Comparison of ENCODE assay signal across 35 cellular contexts in the genomic region with DNA sequence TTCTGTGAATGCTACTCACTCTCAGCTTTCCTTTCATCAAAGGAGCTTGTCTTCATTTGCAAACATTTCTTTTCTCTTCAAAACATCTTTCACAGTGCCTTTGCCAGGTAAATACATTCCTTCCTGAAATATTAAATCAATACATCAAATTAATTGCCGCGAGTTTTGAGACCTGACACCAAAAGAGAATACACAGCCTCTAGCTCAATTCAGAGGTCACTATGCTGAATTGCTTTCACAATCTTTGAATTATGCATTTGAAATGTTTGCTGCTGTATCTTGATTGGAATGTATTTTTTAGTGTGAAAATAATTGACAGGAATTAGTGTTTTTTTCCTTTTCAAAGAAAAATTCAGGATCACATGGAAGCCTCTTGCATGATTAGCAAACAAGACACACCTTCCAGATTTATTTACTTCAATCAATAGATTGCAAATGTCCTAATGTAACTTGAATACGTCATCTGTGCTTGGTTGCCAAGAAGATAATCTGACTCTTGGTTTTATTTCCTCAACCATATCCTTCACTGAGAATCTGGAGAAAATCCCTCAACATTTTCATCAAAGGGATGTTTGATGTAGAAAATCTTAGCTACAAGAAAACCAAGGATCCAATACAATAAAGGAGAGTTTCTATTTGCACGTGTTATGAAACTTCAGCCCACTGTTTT.
"Had no signal": no experiment of that assay in that cellular context is flagged by ENCODE, and none has a peak within 500 bp of the region (broad histone marks: within the 10 kb centered on the region; RNA-seq: fewer than 3 reads in every experiment).

No MANE protein-coding gene starts in this region.

- FAIRE-seq: TTC549 had no signal

- H3K27ac ChIP-seq: ascending aorta, brain microvascular endothelial cell, breast epithelium, VCaP had no signal

- H3K27me3 Mint-ChIP-seq: activated B cell treated with CpG ODN at 0.5 μM for 24 hours; activated CD4-positive, alpha-beta memory T cell treated with anti-CD3 and anti-CD28 coated beads, Interleukin-2, amount 10 ng/mL, durations not matched to agents 7 days and 5 days; activated CD8-positive, alpha-beta memory T cell treated with anti-CD3 and anti-CD28 coated beads, Interleukin-2, amount 10 ng/mL, durations not matched to agents 7 days and 5 days had no signal

- H3K4me3 ChIP-seq: ascending aorta, breast epithelium had no signal

- ATAC-seq: activated CD8-positive, alpha-beta memory T cell treated with anti-CD3 and anti-CD28 coated beads, Interleukin-2, amount 10 ng/mL, durations not matched to agents 7 days and 5 days; activated CD8-positive, alpha-beta T cell treated with anti-CD3 and anti-CD28 coated beads, Interleukin-2, amount 10 ng/mL, durations not matched to agents 7 days and 5 days; activated naive CD8-positive, alpha-beta T cell treated with anti-CD3 and anti-CD28 coated beads, Interleukin-2, amount 50 U/mL, for 24 hours had no signal

- H3K27me3 ChIP-seq: ascending aorta, brain microvascular endothelial cell, breast epithelium had no signal

- H3K36me3 ChIP-seq: ascending aorta, brain microvascular endothelial cell, breast epithelium had no signal

- H3K27ac Mint-ChIP-seq: activated B cell treated with CpG ODN at 0.5 μM for 24 hours; activated CD4-positive, alpha-beta memory T cell treated with anti-CD3 and anti-CD28 coated beads, Interleukin-2, amount 10 ng/mL, durations not matched to agents 7 days and 5 days; activated CD4-positive, alpha-beta T cell treated with anti-CD3 and anti-CD28 coated beads, Interleukin-2, amount 10 ng/mL, durations not matched to agents 7 days and 5 days; activated CD8-positive, alpha-beta memory T cell treated with anti-CD3 and anti-CD28 coated beads, Interleukin-2, amount 10 ng/mL, durations not matched to agents 7 days and 5 days; activated CD8-positive, alpha-beta T cell treated with anti-CD3 and anti-CD28 coated beads, Interleukin-2, amount 10 ng/mL, durations not matched to agents 7 days and 5 days; activated naive CD4-positive, alpha-beta T cell treated with anti-CD3 and anti-CD28 coated beads, Interleukin-2, amount 10 ng/mL, durations not matched to agents 7 days and 5 days; activated naive CD4-positive, alpha-beta T cell treated with anti-CD3 and anti-CD28 coated beads, Interleukin-2, amount 50 U/mL, for 24 hours; activated naive CD8-positive, alpha-beta T cell; activated naive CD8-positive, alpha-beta T cell treated with anti-CD3 and anti-CD28 coated beads, Interleukin-2, amount 10 ng/mL, durations not matched to agents 7 days and 5 days; activated naive CD8-positive, alpha-beta T cell treated with anti-CD3 and anti-CD28 coated beads, Interleukin-2, amount 50 U/mL, for 24 hours; activated T-cell treated with anti-CD3 and anti-CD28 coated beads, Interleukin-2, amount 50 U/mL, for 24 hours; activated T-helper 2 cell treated with anti-CD3 and anti-CD28 coated beads, Interferon-gamma antibody, Interleukin-2, Interleukin-4, amounts not matched to agents 10 μg/mL and 5 μg/mL and 100 μg/mL, durations not matched to agents 14 hours and 24 hours and 36 hours; T-helper 1 cell treated with Interleukin-12 subunit alpha and Interleukin-12 subunit beta and Interleukin-4 antibody, amounts not matched to agents 30 μg/mL and 1 μg/mL, for 36 hours; T-helper 2 cell treated with Interferon-gamma antibody and Interleukin-4, amounts not matched to agents 5 μg/mL and 100 μg/mL, for 36 hours had no signal

- H3K9me3 Mint-ChIP-seq: activated CD4-positive, alpha-beta memory T cell treated with anti-CD3 and anti-CD28 coated beads, Interleukin-2, amount 10 ng/mL, durations not matched to agents 7 days and 5 days; activated CD4-positive, alpha-beta T cell treated with anti-CD3 and anti-CD28 coated beads, Interleukin-2, amount 10 ng/mL, durations not matched to agents 7 days and 5 days; activated naive CD4-positive, alpha-beta T cell treated with anti-CD3 and anti-CD28 coated beads, Interleukin-2, amount 10 ng/mL, durations not matched to agents 7 days and 5 days; activated naive CD4-positive, alpha-beta T cell treated with anti-CD3 and anti-CD28 coated beads, Interleukin-2, amount 50 U/mL, for 24 hours; activated naive CD8-positive, alpha-beta T cell treated with anti-CD3 and anti-CD28 coated beads, Interleukin-2, amount 10 ng/mL, durations not matched to agents 7 days and 5 days; activated naive CD8-positive, alpha-beta T cell treated with anti-CD3 and anti-CD28 coated beads, Interleukin-2, amount 50 U/mL, for 24 hours; activated T-cell treated with anti-CD3 and anti-CD28 coated beads, Interleukin-2, amount 50 U/mL, for 24 hours; activated T-helper 2 cell treated with anti-CD3 and anti-CD28 coated beads, Interferon-gamma antibody, Interleukin-2, Interleukin-4, amounts not matched to agents 10 μg/mL and 5 μg/mL and 100 μg/mL, durations not matched to agents 14 hours and 24 hours and 36 hours; T-helper 1 cell treated with Interleukin-12 subunit alpha and Interleukin-12 subunit beta and Interleukin-4 antibody, amounts not matched to agents 30 μg/mL and 1 μg/mL, for 36 hours; T-helper 2 cell treated with Interferon-gamma antibody and Interleukin-4, amounts not matched to agents 5 μg/mL and 100 μg/mL, for 36 hours had no signal

- H3K9me3 ChIP-seq: ascending aorta had no signal

- DNase-seq: activated B cell treated with CpG ODN at 0.5 μM for 24 hours; activated CD4-positive, alpha-beta memory T cell treated with anti-CD3 and anti-CD28 coated beads, Interleukin-2, amount 10 ng/mL, durations not matched to agents 7 days and 5 days; activated CD4-positive, alpha-beta T cell treated with anti-CD3 and anti-CD28 coated beads for 4 hours; activated CD4-positive, alpha-beta T cell treated with anti-CD3 and anti-CD28 coated beads, Interleukin-2, amount 10 ng/mL, durations not matched to agents 7 days and 5 days; activated CD4-positive, alpha-beta T cell treated with anti-CD3 and anti-CD28 coated beads, Interleukin-2, amount 50 U/mL, for 48 hours; activated CD4-positive, CD25-positive, alpha-beta regulatory T cell treated with anti-CD3 and anti-CD28 coated beads, Interleukin-2, amount 50 U/mL, for 72 hours; activated CD8-positive, alpha-beta memory T cell treated with anti-CD3 and anti-CD28 coated beads for 24 hours; activated CD8-positive, alpha-beta memory T cell treated with anti-CD3 and anti-CD28 coated beads, Interleukin-2, amount 10 ng/mL, durations not matched to agents 7 days and 5 days; activated CD8-positive, alpha-beta memory T cell treated with anti-CD3 and anti-CD28 coated beads, Interleukin-2, amount 50 U/mL, for 48 hours; activated CD8-positive, alpha-beta T cell treated with anti-CD3 and anti-CD28 coated beads, Interleukin-2, amount 10 ng/mL, durations not matched to agents 7 days and 5 days; activated effector memory CD4-positive, alpha-beta T cell treated with Interleukin-2 at 50 U/mL for 16 hours; activated gamma-delta T cell; activated naive CD4-positive, alpha-beta T cell treated with anti-CD3 and anti-CD28 coated beads, Interleukin-2, amount 10 ng/mL, durations not matched to agents 7 days and 5 days; activated naive CD4-positive, alpha-beta T cell treated with Interleukin-2 at 50 U/mL for 16 hours; activated naive CD8-positive, alpha-beta T cell treated with anti-CD3 and anti-CD28 coated beads, Interleukin-2, amount 10 ng/mL, durations not matched to agents 7 days and 5 days; activated naive CD8-positive, alpha-beta T cell treated with anti-CD3 and anti-CD28 coated beads, Interleukin-2, amount 50 U/mL, for 24 hours; activated T-cell treated with anti-CD3 and anti-CD28 coated beads, Interleukin-2, amount 50 U/mL, for 24 hours; activated T-cell treated with anti-CD3 and anti-CD28 coated beads, Interleukin-2, amount 50 U/mL, for 48 hours; amygdala; anterior cingulate cortex; brain microvascular endothelial cell; central memory CD4-positive, alpha-beta T cell; SW 1271; T-helper 1 cell; T-helper 2 cell; T-helper 9 cell had no signal

- H3K36me3 Mint-ChIP-seq: activated CD8-positive, alpha-beta memory T cell treated with anti-CD3 and anti-CD28 coated beads, Interleukin-2, amount 10 ng/mL, durations not matched to agents 7 days and 5 days; activated naive CD4-positive, alpha-beta T cell treated with anti-CD3 and anti-CD28 coated beads, Interleukin-2, amount 10 ng/mL, durations not matched to agents 7 days and 5 days; activated naive CD4-positive, alpha-beta T cell treated with anti-CD3 and anti-CD28 coated beads, Interleukin-2, amount 50 U/mL, for 24 hours; activated naive CD8-positive, alpha-beta T cell; activated naive CD8-positive, alpha-beta T cell treated with anti-CD3 and anti-CD28 coated beads, Interleukin-2, amount 10 ng/mL, durations not matched to agents 7 days and 5 days had no signal

- H3K4me1 Mint-ChIP-seq: activated CD4-positive, alpha-beta memory T cell treated with anti-CD3 and anti-CD28 coated beads, Interleukin-2, amount 10 ng/mL, durations not matched to agents 7 days and 5 days; activated CD4-positive, alpha-beta T cell treated with anti-CD3 and anti-CD28 coated beads, Interleukin-2, amount 10 ng/mL, durations not matched to agents 7 days and 5 days; activated CD8-positive, alpha-beta memory T cell treated with anti-CD3 and anti-CD28 coated beads, Interleukin-2, amount 10 ng/mL, durations not matched to agents 7 days and 5 days; activated naive CD4-positive, alpha-beta T cell treated with anti-CD3 and anti-CD28 coated beads, Interleukin-2, amount 10 ng/mL, durations not matched to agents 7 days and 5 days; activated naive CD4-positive, alpha-beta T cell treated with anti-CD3 and anti-CD28 coated beads, Interleukin-2, amount 50 U/mL, for 24 hours; activated naive CD8-positive, alpha-beta T cell treated with anti-CD3 and anti-CD28 coated beads, Interleukin-2, amount 10 ng/mL, durations not matched to agents 7 days and 5 days had no signal

- H3K4me3 Mint-ChIP-seq: activated B cell treated with CpG ODN at 0.5 μM for 24 hours; activated CD4-positive, alpha-beta memory T cell treated with anti-CD3 and anti-CD28 coated beads, Interleukin-2, amount 10 ng/mL, durations not matched to agents 7 days and 5 days; activated CD4-positive, alpha-beta T cell treated with anti-CD3 and anti-CD28 coated beads, Interleukin-2, amount 10 ng/mL, durations not matched to agents 7 days and 5 days; activated CD8-positive, alpha-beta memory T cell treated with anti-CD3 and anti-CD28 coated beads, Interleukin-2, amount 10 ng/mL, durations not matched to agents 7 days and 5 days; activated CD8-positive, alpha-beta T cell treated with anti-CD3 and anti-CD28 coated beads, Interleukin-2, amount 10 ng/mL, durations not matched to agents 7 days and 5 days; activated naive CD4-positive, alpha-beta T cell treated with anti-CD3 and anti-CD28 coated beads, Interleukin-2, amount 10 ng/mL, durations not matched to agents 7 days and 5 days; activated naive CD4-positive, alpha-beta T cell treated with anti-CD3 and anti-CD28 coated beads, Interleukin-2, amount 50 U/mL, for 24 hours; activated naive CD8-positive, alpha-beta T cell; activated naive CD8-positive, alpha-beta T cell treated with anti-CD3 and anti-CD28 coated beads, Interleukin-2, amount 10 ng/mL, durations not matched to agents 7 days and 5 days; activated naive CD8-positive, alpha-beta T cell treated with anti-CD3 and anti-CD28 coated beads, Interleukin-2, amount 50 U/mL, for 24 hours; activated T-cell treated with anti-CD3 and anti-CD28 coated beads, Interleukin-2, amount 50 U/mL, for 24 hours; T-helper 1 cell treated with Interleukin-12 subunit alpha and Interleukin-12 subunit beta and Interleukin-4 antibody, amounts not matched to agents 30 μg/mL and 1 μg/mL, for 36 hours; T-helper 2 cell treated with Interferon-gamma antibody and Interleukin-4, amounts not matched to agents 5 μg/mL and 100 μg/mL, for 36 hours had no signal

- H3K4me1 ChIP-seq: ascending aorta, breast epithelium had no signal
